Comparison of ENCODE assay signal across 11 cellular contexts in the genomic region with DNA sequence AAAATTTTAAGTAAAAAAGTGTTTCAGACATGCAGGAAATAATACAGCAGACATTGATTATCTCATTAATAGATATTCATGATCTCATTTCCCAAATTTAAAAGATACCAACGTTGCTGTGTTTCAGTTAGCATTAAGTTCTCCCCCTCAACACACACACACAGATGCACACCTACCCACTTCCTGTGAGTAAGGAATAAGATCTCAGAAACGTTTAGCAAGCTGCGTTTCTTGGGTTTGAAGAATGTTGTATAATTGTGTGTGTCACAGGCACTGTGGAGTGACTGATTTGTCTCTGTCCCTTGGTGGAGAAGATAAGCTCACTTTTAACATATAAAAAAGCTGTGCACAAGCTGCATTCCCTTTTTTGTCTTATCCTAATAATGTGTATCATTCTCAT.
DNase-seq lines count a peak whose midpoint lies in the region; ATAC-seq lines count a peak whose summit lies in the region.
"Had no signal": no experiment of that assay in that cellular context is flagged by ENCODE, and none has a peak within 500 bp of the region (broad histone marks: within the 10 kb centered on the region; RNA-seq: fewer than 3 reads in every experiment).

No MANE protein-coding gene starts in this region.

- H3K4me3 Mint-ChIP-seq in activated CD4-positive, alpha-beta T cell treated with anti-CD3 and anti-CD28 coated beads for 36 hours = no peak overlapping the region
- H3K4me3 Mint-ChIP-seq in activated naive CD8-positive, alpha-beta T cell treated with anti-CD3 and anti-CD28 coated beads, Interleukin-2, amount 50 U/mL, for 24 hours = peak overlapping the region; percentile 16

- POLR2A ChIA-PET in activated CD4-positive, alpha-beta T cell treated with anti-CD3 and anti-CD28 coated beads for 36 hours (lab: Charles Lee) = no interaction called here

- intact Hi-C loops in activated CD4-positive, alpha-beta T cell treated with anti-CD3 and anti-CD28 coated beads for 36 hours (cut with DNase I, micrococcal nuclease) = loop anchor here (2.0 to 5.0 kb wide), 4 partner anchors 52 to 246 kb away; a partner anchor contains a TSS

- no peak overlapping the region for H3K27ac Mint-ChIP-seq in activated CD4-positive, alpha-beta T cell treated with anti-CD3 and anti-CD28 coated beads for 36 hours
- H3K27ac Mint-ChIP-seq in activated naive CD8-positive, alpha-beta T cell treated with anti-CD3 and anti-CD28 coated beads, Interleukin-2, amount 50 U/mL, for 24 hours = peak overlapping the region; percentile 1

- CTCF ChIA-PET in activated CD4-positive, alpha-beta T cell treated with anti-CD3 and anti-CD28 coated beads for 36 hours (lab: Charles Lee) = interaction anchor here (0.8 to 1.4 kb wide), 3 partner anchors 17 to 143 kb away, joined by 3 to 4 read pairs (median 3); no protein-coding TSS in a partner anchor

- H3K27me3 Mint-ChIP-seq in activated CD4-positive, alpha-beta T cell treated with anti-CD3 and anti-CD28 coated beads for 36 hours = no peaks in the 10 kb centered on the region
- H3K27me3 Mint-ChIP-seq in activated naive CD8-positive, alpha-beta T cell treated with anti-CD3 and anti-CD28 coated beads, Interleukin-2, amount 50 U/mL, for 24 hours = no peaks in the 10 kb centered on the region

- H3K4me1 Mint-ChIP-seq in activated CD4-positive, alpha-beta T cell treated with anti-CD3 and anti-CD28 coated beads for 36 hours = peaks cover 17% of the 10 kb centered on the region
- H3K4me1 Mint-ChIP-seq in activated naive CD8-positive, alpha-beta T cell treated with anti-CD3 and anti-CD28 coated beads, Interleukin-2, amount 50 U/mL, for 24 hours = peaks cover 15% of the 10 kb centered on the region

- peaks cover 2% of the 10 kb centered on the region for H3K9me3 Mint-ChIP-seq in activated CD4-positive, alpha-beta T cell treated with anti-CD3 and anti-CD28 coated beads for 36 hours (ENCODE audit: low read depth)
- peaks cover 9% of the 10 kb centered on the region for H3K9me3 Mint-ChIP-seq in activated naive CD8-positive, alpha-beta T cell treated with anti-CD3 and anti-CD28 coated beads, Interleukin-2, amount 50 U/mL, for 24 hours

- peaks cover 26% of the 10 kb centered on the region for H3K36me3 Mint-ChIP-seq in activated CD4-positive, alpha-beta T cell treated with anti-CD3 and anti-CD28 coated beads for 36 hours (ENCODE audit: low read depth)
- H3K36me3 Mint-ChIP-seq in activated naive CD8-positive, alpha-beta T cell treated with anti-CD3 and anti-CD28 coated beads, Interleukin-2, amount 50 U/mL, for 24 hours (ENCODE audit: low read depth) = peaks cover 27% of the 10 kb centered on the region

- peak; percentile 36 for DNase-seq in activated CD4-positive, alpha-beta T cell treated with anti-CD3 and anti-CD28 coated beads for 36 hours
- DNase-seq in activated CD4-positive, alpha-beta T cell treated with anti-CD3 and anti-CD28 coated beads, Interleukin-2, amount 50 U/mL, for 48 hours = no peak
- peak; percentile 89 for DNase-seq in Jurkat, Clone E6-1 (ENCODE audit: low read depth, low spot score)
- DNase-seq in activated naive CD8-positive, alpha-beta T cell treated with anti-CD3 and anti-CD28 coated beads, Interleukin-2, amount 50 U/mL, for 24 hours = no peak
- DNase-seq in non-pigmented ciliary epithelial cell (ENCODE audit: low read depth) = peak; percentile 26
- DNase-seq: ACHN had no signal

- ATAC-seq in activated CD4-positive, alpha-beta T cell treated with anti-CD3 and anti-CD28 coated beads for 36 hours = peak; percentile 97
- ATAC-seq in activated naive CD8-positive, alpha-beta T cell treated with anti-CD3 and anti-CD28 coated beads, Interleukin-2, amount 50 U/mL, for 24 hours = peak; percentile 98
- ATAC-seq in GM19467 (IDR thresholded peaks at IDR 0.05; ENCODE audit: unreplicated experiment) (no peak), HG03280 (IDR thresholded peaks at IDR 0.05; ENCODE audit: unreplicated experiment) (no peak), GM18870 (IDR thresholded peaks at IDR 0.05; ENCODE audit: unreplicated experiment) (no peak)
- ATAC-seq: K562, Right ventricle myocardium inferior had no signal

- H3K4me3 ChIP-seq in Jurkat, Clone E6-1 (ENCODE audit: low read length) = peak overlapping the region; percentile 30
- H3K4me3 ChIP-seq: K562 had no signal

Comparison
In these comparisons a context has a peak if more than half of its experiments do, and no peak if none do; other contexts are left out.
1. DNase-seq: peak in activated CD4-positive, alpha-beta T cell treated with anti-CD3 and anti-CD28 coated beads for 36 hours (single experiment), Jurkat, Clone E6-1 (single experiment) and non-pigmented ciliary epithelial cell (single experiment); none in activated CD4-positive, alpha-beta T cell treated with anti-CD3 and anti-CD28 coated beads, Interleukin-2, amount 50 U/mL, for 48 hours (0 of 2) and activated naive CD8-positive, alpha-beta T cell treated with anti-CD3 and anti-CD28 coated beads, Interleukin-2, amount 50 U/mL, for 24 hours (single experiment).
2. ATAC-seq: peak in activated CD4-positive, alpha-beta T cell treated with anti-CD3 and anti-CD28 coated beads for 36 hours (single experiment) and activated naive CD8-positive, alpha-beta T cell treated with anti-CD3 and anti-CD28 coated beads, Interleukin-2, amount 50 U/mL, for 24 hours (single experiment); none in GM19467 (single experiment), HG03280 (single experiment) and GM18870 (single experiment).